In the genomic region with DNA sequence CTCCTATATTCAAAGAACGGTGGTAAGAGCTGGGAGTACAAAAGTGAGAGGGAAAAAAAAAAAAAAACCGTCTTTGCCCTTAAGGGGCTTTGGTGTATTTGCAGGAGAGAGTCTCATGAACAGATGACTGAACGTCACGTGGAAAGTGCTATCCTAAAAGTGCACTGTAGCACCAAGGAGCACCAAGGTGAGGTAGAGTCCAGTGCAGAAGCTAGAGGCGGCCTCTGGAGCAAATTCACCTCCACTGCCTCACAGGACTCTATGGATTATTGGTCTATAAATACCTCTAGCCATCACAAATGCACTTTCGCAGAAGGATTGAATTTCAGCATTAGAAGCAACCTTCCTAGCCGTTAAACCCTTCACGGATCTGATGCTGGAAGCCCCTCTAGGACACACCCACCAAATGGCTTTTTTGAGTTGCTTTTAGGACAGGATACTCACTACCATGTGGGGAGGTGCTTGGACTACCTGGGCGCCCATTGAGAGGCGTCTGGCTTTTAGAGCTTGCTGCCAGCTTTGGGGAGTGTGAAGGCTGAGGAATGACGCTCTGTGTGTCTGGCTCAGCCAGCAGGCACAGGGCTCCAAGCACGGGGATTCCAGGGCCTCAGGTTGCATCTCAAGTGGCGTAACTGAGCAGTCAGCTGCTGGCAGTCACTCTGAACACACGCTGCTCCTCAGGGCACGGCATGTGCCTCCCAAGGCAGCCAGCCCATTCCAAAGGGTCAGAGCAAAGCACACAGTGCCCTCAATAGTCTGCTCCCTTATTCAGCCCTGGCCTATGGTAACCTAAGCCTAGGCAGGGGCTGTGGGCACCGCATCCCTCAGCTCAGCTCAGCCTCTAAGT, we compare ENCODE assay signal across 15 cellular contexts. TPM values are rescaled to one million over a fixed set of nuclear protein-coding genes. Genes with fewer than 3 reads are reported as not detected.
DNase-seq lines count a peak whose midpoint lies in the region; ATAC-seq and TF ChIP-seq lines count a peak whose summit lies in the region.
"Had no signal": no experiment of that assay in that cellular context is flagged by ENCODE, and none has a peak within 500 bp of the region (broad histone marks: within the 10 kb centered on the region; RNA-seq: fewer than 3 reads in every experiment).

No MANE protein-coding gene starts in this region.

- DNase-seq in LHCN-M2 (ENCODE audit: low read depth) (peak; percentile 46), amygdala (lab: John Stamatoyannopoulos, UW) (peak in 31 of 56 donors; percentile 7 to 81 (median 40)), left kidney (ENCODE audit: low read depth, low spot score) (peak; percentile 79), stomach (no peak), smooth muscle cell (lab: John Stamatoyannopoulos, UW; ENCODE audit: unreplicated experiment) (no peak)
- DNase-seq: activated CD8-positive, alpha-beta memory T cell treated with anti-CD3 and anti-CD28 coated beads, Interleukin-2, amount 50 U/mL, for 4 hours; GM23248; KG1; NCI-H1694; SW 1271 had no signal

- H3K4me3 ChIP-seq in stomach, result no peak overlapping the region
- H3K4me3 ChIP-seq in smooth muscle cell, result no peak overlapping the region
- H3K4me3 ChIP-seq: GM23248 had no signal

- no peak overlapping the region for H3K4me2 ChIP-seq in smooth muscle cell

- peaks cover 4% of the 10 kb centered on the region for H3F3A ChIP-seq in smooth muscle cell (ENCODE audit: low read depth)

- H4K20me1 ChIP-seq in smooth muscle cell (ENCODE audit: low read depth), result no peaks in the 10 kb centered on the region

- intact Hi-C loops in stomach (cut with DNase I; ENCODE audit: low total_unique reads), result no loop called here

- peaks cover 0 to 14% (median 5%) of the 10 kb centered on the region in 4 donors for H3K4me1 ChIP-seq in stomach
- peaks cover 8% of the 10 kb centered on the region for H3K4me1 ChIP-seq in smooth muscle cell (ENCODE audit: low read depth)
- H3K4me1 ChIP-seq: parathyroid adenoma had no signal

- 85 to 92% (median 86%) methylated on average over 15 to 16 of the region's 16 CpGs for WGBS in stomach, 5 donors
- WGBS in smooth muscle cell (ENCODE audit: low lambda C conversion rate), result 85% methylated on average over 16 of the region's 16 CpGs

- H3K36me3 ChIP-seq in stomach, result no peaks in the 10 kb centered on the region
- H3K36me3 ChIP-seq in smooth muscle cell (ENCODE audit: low read depth), result no peaks in the 10 kb centered on the region

- peak; percentile 99 for TF ChIP-seq EP300 in stomach (IDR thresholded peaks at IDR 0.05)

- no peak overlapping the region for H2AFZ ChIP-seq in smooth muscle cell (ENCODE audit: low read depth)
- H2AFZ ChIP-seq: GM23248, parathyroid adenoma had no signal

- H3K9me3 ChIP-seq in stomach (no peaks in the 10 kb centered on the region), smooth muscle cell (replicated peaks; ENCODE audit: low read depth) (no peaks in the 10 kb centered on the region)

- H3K27ac ChIP-seq in stomach (peak overlapping the region in 2 of 5 donors; percentile 25 to 73), smooth muscle cell (ENCODE audit: low read depth) (no peak overlapping the region)
- H3K27ac ChIP-seq: C4-2B, GM23248, parathyroid adenoma had no signal

- ATAC-seq in GM18519 (IDR thresholded peaks at IDR 0.05; ENCODE audit: low FRiP score, unreplicated experiment) (no peak), GM18511 (IDR thresholded peaks at IDR 0.05; ENCODE audit: unreplicated experiment) (no peak)
- ATAC-seq: WTC11 had no signal

- H3K79me2 ChIP-seq in smooth muscle cell (ENCODE audit: low read depth), result no peaks in the 10 kb centered on the region
- H3K79me2 ChIP-seq: parathyroid adenoma had no signal

- H3K27me3 ChIP-seq in stomach, result no peaks in the 10 kb centered on the region
- no peaks in the 10 kb centered on the region for H3K27me3 ChIP-seq in smooth muscle cell (ENCODE audit: low read depth)

- no peak overlapping the region for H3K9ac ChIP-seq in smooth muscle cell (ENCODE audit: low read depth)
- H3K9ac ChIP-seq: GM23248, parathyroid adenoma had no signal

- TF ChIP-seq POLR2A in stomach (IDR thresholded peaks at IDR 0.05), result no peak

- TF ChIP-seq CTCF in stomach (IDR thresholded peaks at IDR 0.05), result no peak
- TF ChIP-seq CTCF in smooth muscle cell (IDR thresholded peaks at IDR 0.05; ENCODE audit: borderline replicate concordance, insufficient read depth, poor library complexity, severe bottlenecking), result no peak

RNA-seq across cellular contexts. Expression of gene CDRT4, which starts 52.7 kb away (rescaled TPM):
- not detected in 2 replicates for total RNA-seq in LHCN-M2 (2014; rRNA removed)
- 0.40 TPM for polyA plus RNA-seq in LHCN-M2 (2012)
- 10 to 100 TPM in 1 of 5 donors, 1 to 10 TPM in 2, not detected in 2; 4.5 to 12.5 (median 4.9) TPM for total RNA-seq in stomach
- polyA plus RNA-seq in stomach, result 10 to 100 TPM in 1 of 3 donors, 1 to 10 TPM in 2; 1.5 to 12.8 (median 2.4) TPM
- 0.45 and 1.4 TPM in 2 replicates for total RNA-seq in smooth muscle cell
- polyA plus RNA-seq in smooth muscle cell, result 4.2 and 4.3 TPM in 2 replicates

Comparison
In these comparisons a context has a peak if more than half of its experiments do, and no peak if none do; other contexts are left out.
1. DNase-seq: peak in LHCN-M2 (single experiment), amygdala (31 of 56) and left kidney (single experiment); none in stomach (single experiment) and smooth muscle cell (single experiment).